Comparison of ENCODE assay signal across 10 cellular contexts in genomic region chr9:76181020-76181641, GRCh38.
DNase-seq lines count a peak whose midpoint lies in the region; ATAC-seq and TF ChIP-seq lines count a peak whose summit lies in the region.
"Had no signal": no experiment of that assay in that cellular context is flagged by ENCODE, and none has a peak within 500 bp of the region (broad histone marks: within the 10 kb centered on the region; RNA-seq: fewer than 3 reads in every experiment).

No MANE protein-coding gene starts in this region.

- H3K4me1 ChIP-seq in body of pancreas, result peaks cover 16% of the 10 kb centered on the region

- no peaks in the 10 kb centered on the region for H3K9me3 ChIP-seq in body of pancreas

- 59% methylated on average over 5 of the region's 5 CpGs for WGBS in body of pancreas, 2 donors

- TF ChIP-seq CTCF in body of pancreas (IDR thresholded peaks at IDR 0.05), result no peak

- H3K27ac ChIP-seq in body of pancreas, result peak overlapping the region; percentile 22 to 79 (median 50)
- H3K27ac ChIP-seq: skin epidermis had no signal

- no peaks in the 10 kb centered on the region for H3K36me3 ChIP-seq in body of pancreas (replicated peaks in 1 of 2; ENCODE audit: insufficient read depth in 1 of 2, low read depth in 2 of 2)

- ATAC-seq in body of pancreas, result peak; percentile 96
- no peak for ATAC-seq in HG03159 (IDR thresholded peaks at IDR 0.05; ENCODE audit: unreplicated experiment)
- no peak for ATAC-seq in GM18505 (IDR thresholded peaks at IDR 0.05; ENCODE audit: unreplicated experiment)

- TF ChIP-seq POLR2A in body of pancreas (IDR thresholded peaks at IDR 0.05) (peak in 1 of 3 donors; percentile 32), GM18505 (IDR thresholded peaks at IDR 0.05; ENCODE audit: borderline replicate concordance, extremely low read depth, insufficient read depth, insufficient read length) (no peak)

- DNase-seq in DMS53 treated with DMSO at 0.1 percent for 48 hours (lab: John Stamatoyannopoulos, UW; ENCODE audit: unreplicated experiment) (peak; percentile 37), MV-4-11 (lab: John Stamatoyannopoulos, UW) (peak; percentile 73), body of pancreas (peak in 2 of 4 donors; percentile 25 to 32), myocyte (ENCODE audit: low read depth) (peak; percentile 69), NCI-H774 (lab: John Stamatoyannopoulos, UW) (no peak), dedifferentiated amniotic fluid mesenchymal stem cell (ENCODE audit: extremely low spot score) (no peak)
- DNase-seq: NCI-H82 had no signal

- intact Hi-C loops in body of pancreas (cut with DNase I), result no loop called here

- no peaks in the 10 kb centered on the region for H3K27me3 ChIP-seq in body of pancreas

- H3K4me3 ChIP-seq in body of pancreas, result no peak overlapping the region
- H3K4me3 ChIP-seq: skin epidermis had no signal

Comparison
In these comparisons a context has a peak if more than half of its experiments do, and no peak if none do; other contexts are left out.
1. DNase-seq: peak in DMS53 treated with DMSO at 0.1 percent for 48 hours (single experiment), MV-4-11 (single experiment) and myocyte (single experiment); none in NCI-H774 (single experiment) and dedifferentiated amniotic fluid mesenchymal stem cell (single experiment).